ENCODE assay signal across 8 cellular contexts in the genomic region with DNA sequence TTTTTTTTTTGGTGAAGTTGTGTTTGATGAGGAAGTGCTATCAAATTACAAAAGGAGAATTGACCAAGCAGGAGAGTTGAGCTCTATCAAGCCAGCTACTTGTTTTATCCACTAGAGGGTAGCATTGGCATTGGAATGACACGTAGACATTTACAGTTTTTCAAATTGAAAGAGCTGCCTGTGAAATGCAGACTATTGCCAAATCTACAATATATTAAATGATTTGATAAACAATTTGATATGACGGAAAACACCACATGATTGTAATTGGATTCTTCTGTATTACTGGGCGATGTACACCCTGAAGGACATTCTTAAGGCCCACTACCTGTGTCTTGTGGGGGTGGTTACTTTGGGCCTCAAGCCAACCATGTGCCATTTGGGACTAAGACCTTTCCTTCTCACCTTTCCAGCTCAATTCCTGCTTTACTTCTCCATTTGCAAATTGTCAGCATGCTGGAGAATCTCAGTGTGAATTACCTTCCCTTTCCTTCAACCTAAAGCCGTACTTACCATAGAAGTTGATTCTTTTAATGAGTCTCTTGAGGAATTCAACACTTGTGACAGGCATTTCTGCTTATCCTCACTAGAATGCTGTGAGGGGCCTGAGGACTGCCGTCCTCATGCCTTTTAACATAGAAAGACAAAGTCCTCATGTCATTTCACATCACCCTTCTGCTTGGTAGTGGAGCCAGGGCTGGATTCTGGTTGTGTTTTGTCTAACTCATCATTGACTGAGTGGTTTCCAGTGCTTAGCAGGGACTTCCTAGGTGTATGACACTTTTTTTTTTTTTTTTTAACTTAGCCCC.
DNase-seq lines count a peak whose midpoint lies in the region; ATAC-seq and TF ChIP-seq lines count a peak whose summit lies in the region.

No MANE protein-coding gene starts in this region.

- peak; percentile 55 for DNase-seq in AG09319 (ENCODE audit: extremely low read depth, low read depth)
- DNase-seq in GM13977 (ENCODE audit: low spot score): peak; percentile 46
- DNase-seq in NCI-H187 (lab: John Stamatoyannopoulos, UW): peak; percentile 26 to 69
- peak in 1 of 2 donors; percentile 54 for DNase-seq in foreskin keratinocyte
- no peak for DNase-seq in stimulated activated CD4-positive, alpha-beta T cell treated with anti-CD3 and anti-CD28 coated beads, Interleukin-2, amount 100 ng/mL, for 48 hours

- H3K27me3 ChIP-seq in SU-DHL-6 (ENCODE audit: low read length): no peaks in the 10 kb centered on the region
- H3K27me3 ChIP-seq in foreskin keratinocyte: no peaks in the 10 kb centered on the region
- no peaks in the 10 kb centered on the region for H3K27me3 ChIP-seq in parathyroid adenoma (ENCODE audit: control insufficient read depth, insufficient read depth, low read length)

- no peaks in the 10 kb centered on the region for H3K36me3 ChIP-seq in SU-DHL-6 (ENCODE audit: low read length)
- H3K36me3 ChIP-seq in parathyroid adenoma (ENCODE audit: control insufficient read depth, insufficient read depth, low read length): no peaks in the 10 kb centered on the region

- H3K9me3 ChIP-seq in SU-DHL-6 (ENCODE audit: insufficient read depth, low read length) (no peaks in the 10 kb centered on the region), parathyroid adenoma (ENCODE audit: control insufficient read depth, low read length) (no peaks in the 10 kb centered on the region)

- H3K4me3 ChIP-seq in SU-DHL-6 (ENCODE audit: insufficient read depth, low read length, poor library complexity, severe bottlenecking) (no peak overlapping the region), parathyroid adenoma (ENCODE audit: low read depth, low read length) (no peak overlapping the region)

- peak; percentile 69 for TF ChIP-seq CTCF in AG09319 (IDR thresholded peaks at IDR 0.05; ENCODE audit: low read depth, low read length)
- TF ChIP-seq CTCF in GM13977 (IDR thresholded peaks at IDR 0.05; ENCODE audit: extremely low read depth, insufficient read depth, missing control alignments): peak; percentile 87
- TF ChIP-seq CTCF in SU-DHL-6 (IDR thresholded peaks at IDR 0.05; ENCODE audit: insufficient read depth, low read length, poor library complexity, severe bottlenecking): peak; percentile 63
- peak; percentile 92 for TF ChIP-seq CTCF in foreskin keratinocyte (conservative IDR thresholded peaks at IDR 0.05)
- TF ChIP-seq CTCF in parathyroid adenoma (IDR thresholded peaks at IDR 0.05): peak; percentile 78

- no peaks in the 10 kb centered on the region for H3K4me1 ChIP-seq in foreskin keratinocyte
- no peaks in the 10 kb centered on the region for H3K4me1 ChIP-seq in parathyroid adenoma

- no peak overlapping the region for H3K4me2 ChIP-seq in SU-DHL-6 (ENCODE audit: low read depth, low read length, poor library complexity, severe bottlenecking)
- no peak overlapping the region for H3K4me2 ChIP-seq in parathyroid adenoma (ENCODE audit: low read length)

- no peaks in the 10 kb centered on the region for H3K79me2 ChIP-seq in SU-DHL-6 (ENCODE audit: insufficient read depth, low read length)
- no peaks in the 10 kb centered on the region for H3K79me2 ChIP-seq in parathyroid adenoma

- ATAC-seq in HG02885 (IDR thresholded peaks at IDR 0.05; ENCODE audit: poor library complexity, unreplicated experiment) (peak; percentile 92), foreskin keratinocyte (peak; percentile 66)

- H3F3A ChIP-seq in SU-DHL-6 (ENCODE audit: insufficient read depth): no peaks in the 10 kb centered on the region

- no peaks in the 10 kb centered on the region for H4K20me1 ChIP-seq in SU-DHL-6 (ENCODE audit: low read depth, low read length)

- H2AFZ ChIP-seq in SU-DHL-6 (ENCODE audit: low read depth, low read length, severe bottlenecking): no peak overlapping the region
- H2AFZ ChIP-seq in parathyroid adenoma: no peak overlapping the region

- H3K27ac ChIP-seq in SU-DHL-6 (ENCODE audit: low read depth, low read length) (no peak overlapping the region), foreskin keratinocyte (no peak overlapping the region), parathyroid adenoma (no peak overlapping the region)

- in situ Hi-C loops in GM13977 (cut with MboI; ENCODE audit: low pct_unique_long_range_greater_than_20kb, low sequenced_read_pairs, unreplicated experiment): loop anchor here (10.0 to 25.0 kb wide), 2 partner anchors 641 to 1873 kb away; no protein-coding TSS in a partner anchor

- H3K9me2 ChIP-seq in SU-DHL-6 (replicated peaks; ENCODE audit: insufficient read depth, low read length): no peaks in the 10 kb centered on the region

- H3K9ac ChIP-seq in SU-DHL-6 (ENCODE audit: low read length) (no peak overlapping the region), parathyroid adenoma (no peak overlapping the region)

Comparison
In these comparisons a context has a peak if more than half of its experiments do, and no peak if none do; other contexts are left out.
1. DNase-seq: peak in AG09319 (single experiment), GM13977 (single experiment) and NCI-H187 (2 of 2); none in stimulated activated CD4-positive, alpha-beta T cell treated with anti-CD3 and anti-CD28 coated beads, Interleukin-2, amount 100 ng/mL, for 48 hours (0 of 2).
2. Peak in every context shown above with its lines, with median percentiles within 50 percentile points of each other: CTCF ChIP-seq.